In genomic region chr4:8248091-8248490, GRCh38 we compare ENCODE assay signal across 19 cellular contexts. TPM values are rescaled to one million over a fixed set of nuclear protein-coding genes. Genes with fewer than 3 reads are reported as not detected.
DNase-seq lines count a peak whose midpoint lies in the region; ATAC-seq and TF ChIP-seq lines count a peak whose summit lies in the region.
"Had no signal": no experiment of that assay in that cellular context is flagged by ENCODE, and none has a peak within 500 bp of the region (broad histone marks: within the 10 kb centered on the region; RNA-seq: fewer than 3 reads in every experiment).

No MANE protein-coding gene starts in this region.

- no peak for TF ChIP-seq CTCF in MCF 10A (IDR thresholded peaks at IDR 0.05; ENCODE audit: unreplicated experiment)
- no peak for TF ChIP-seq CTCF in mammary epithelial cell (conservative IDR thresholded peaks at IDR 0.05 in 1 of 2, IDR thresholded peaks at IDR 0.05 in 1 of 2; ENCODE audit: extremely low read depth in 1 of 2, insufficient read depth in 1 of 2, low read depth in 1 of 2, low read length in 2 of 2)
- no peak for TF ChIP-seq CTCF in epithelial cell of proximal tubule (conservative IDR thresholded peaks at IDR 0.05; ENCODE audit: low read depth, low read length)
- no peak for TF ChIP-seq CTCF in lower lobe of right lung (IDR thresholded peaks at IDR 0.05)
- TF ChIP-seq CTCF in suprapubic skin (IDR thresholded peaks at IDR 0.05), result no peak

- no peak overlapping the region for H3K9ac ChIP-seq in mammary epithelial cell (ENCODE audit: insufficient read depth, low read length)
- H3K9ac ChIP-seq: BLaER1 had no signal

- BruUV-seq in MCF 10A (replicated peaks; lab: Mats Ljungman, UMichigan), result no TSS peak
- no TSS peak for BruUV-seq in mammary epithelial cell (replicated peaks; lab: Mats Ljungman, UMichigan)

- H3K27me3 Mint-ChIP-seq in MCF 10A (ENCODE audit: insufficient read depth, unreplicated experiment), result no peaks in the 10 kb centered on the region
- no peaks in the 10 kb centered on the region for H3K27me3 Mint-ChIP-seq in activated naive CD8-positive, alpha-beta T cell treated with anti-CD3 and anti-CD28 coated beads, Interleukin-2, amount 50 U/mL, for 24 hours

- ATAC-seq in lower lobe of right lung, result peak; percentile 11 to 46
- ATAC-seq in activated naive CD8-positive, alpha-beta T cell treated with anti-CD3 and anti-CD28 coated beads, Interleukin-2, amount 50 U/mL, for 24 hours, result no peak

- H3K36me3 ChIP-seq in mammary epithelial cell (ENCODE audit: insufficient read depth, low read length) (no peaks in the 10 kb centered on the region), lower lobe of right lung (no peaks in the 10 kb centered on the region), suprapubic skin (no peaks in the 10 kb centered on the region)
- H3K36me3 ChIP-seq: BLaER1, thoracic aorta had no signal

- H3K9me3 Mint-ChIP-seq in MCF 10A (ENCODE audit: unreplicated experiment), result no peaks in the 10 kb centered on the region
- no peaks in the 10 kb centered on the region for H3K9me3 Mint-ChIP-seq in activated naive CD8-positive, alpha-beta T cell treated with anti-CD3 and anti-CD28 coated beads, Interleukin-2, amount 50 U/mL, for 24 hours
- H3K9me3 Mint-ChIP-seq: nephron progenitor cell had no signal

- no peak for TF ChIP-seq POLR2A in suprapubic skin (IDR thresholded peaks at IDR 0.05)

- no peaks in the 10 kb centered on the region for H3K27me3 ChIP-seq in mammary epithelial cell (ENCODE audit: insufficient read depth, low read length)
- no peaks in the 10 kb centered on the region for H3K27me3 ChIP-seq in lower lobe of right lung (ENCODE audit: low read depth)
- H3K27me3 ChIP-seq in suprapubic skin, result no peaks in the 10 kb centered on the region
- H3K27me3 ChIP-seq: BLaER1 had no signal

- no peak overlapping the region for H3K4me2 ChIP-seq in mammary epithelial cell (ENCODE audit: insufficient read depth, low read depth, low read length)
- H3K4me2 ChIP-seq: BLaER1 had no signal

- in situ Hi-C loops in mammary epithelial cell (cut with MboI; ENCODE audit: low sequenced_read_pairs in 2 of 2), result no loop called here

- no peak overlapping the region for H3K27ac ChIP-seq in mammary epithelial cell (ENCODE audit: insufficient read depth, low read depth, low read length)
- peak overlapping the region; percentile 83 for H3K27ac ChIP-seq in lower lobe of right lung
- H3K27ac ChIP-seq in suprapubic skin, result peak overlapping the region; percentile 87
- H3K27ac ChIP-seq: thoracic aorta had no signal

- DNase-seq in MCF 10A (ENCODE audit: unreplicated experiment) (peak; percentile 74), mammary epithelial cell (no peak), epithelial cell of proximal tubule (ENCODE audit: low read depth) (peak; percentile 26), lower lobe of right lung (no peak), suprapubic skin (ENCODE audit: low spot score in 2 of 2) (no peak), EL (no peak), NCI-H1417 (lab: John Stamatoyannopoulos, UW) (no peak)
- DNase-seq in activated naive CD8-positive, alpha-beta T cell treated with anti-CD3 and anti-CD28 coated beads, Interleukin-2, amount 50 U/mL, for 24 hours, result no peak
- DNase-seq: 8988T; activated effector memory CD4-positive, alpha-beta T cell treated with Interleukin-2 at 50 U/mL for 16 hours; NCI-H146; NCI-H226; nephron progenitor cell; RPMI8226; stimulated activated CD4-positive, alpha-beta T cell treated with anti-CD3 and anti-CD28 coated beads, Interleukin-12 subunit alpha, Interleukin-12 subunit beta, amount 100 ng/mL, for 4 hours had no signal

- no peaks in the 10 kb centered on the region for H3K79me2 ChIP-seq in mammary epithelial cell (ENCODE audit: insufficient read depth, low read length)

- H4K20me1 ChIP-seq in mammary epithelial cell (ENCODE audit: insufficient read depth, low read length), result no peaks in the 10 kb centered on the region
- H4K20me1 ChIP-seq: BLaER1 had no signal

- H2AFZ ChIP-seq in mammary epithelial cell (ENCODE audit: low read depth, low read length), result no peak overlapping the region

- 86% methylated on average over 7 of the region's 7 CpGs for WGBS in mammary epithelial cell (ENCODE audit: low coverage, missing lambda C conversion rate)
- 72% methylated on average over 7 of the region's 7 CpGs for WGBS in suprapubic skin

- no peak overlapping the region for H3K4me3 Mint-ChIP-seq in MCF 10A (ENCODE audit: unreplicated experiment)
- no peak overlapping the region for H3K4me3 Mint-ChIP-seq in activated naive CD8-positive, alpha-beta T cell treated with anti-CD3 and anti-CD28 coated beads, Interleukin-2, amount 50 U/mL, for 24 hours
- H3K4me3 Mint-ChIP-seq: nephron progenitor cell had no signal

- no peak for TF ChIP-seq EP300 in suprapubic skin (IDR thresholded peaks at IDR 0.05)

- CTCF ChIA-PET in MCF 10A (lab: Yijun Ruan, JAX), result interaction anchor here (1.0 kb wide), 1 partner anchor 197 kb away, joined by 3 read pairs; no protein-coding TSS in a partner anchor
- CTCF ChIA-PET in mammary epithelial cell (lab: Charles Lee; ENCODE audit: low non-redundant PET), result no interaction called here

- no peaks in the 10 kb centered on the region for H3K4me1 Mint-ChIP-seq in MCF 10A (ENCODE audit: insufficient read depth, unreplicated experiment)
- no peaks in the 10 kb centered on the region for H3K4me1 Mint-ChIP-seq in activated naive CD8-positive, alpha-beta T cell treated with anti-CD3 and anti-CD28 coated beads, Interleukin-2, amount 50 U/mL, for 24 hours

- H3K4me3 ChIP-seq in mammary epithelial cell (replicated peaks in 1 of 3; ENCODE audit: insufficient read depth in 1 of 3, low read depth in 2 of 3, low read length in 3 of 3) (no peak overlapping the region), epithelial cell of proximal tubule (ENCODE audit: low read depth, low read length) (no peak overlapping the region), lower lobe of right lung (no peak overlapping the region), suprapubic skin (no peak overlapping the region)
- H3K4me3 ChIP-seq: BLaER1, thoracic aorta had no signal

- POLR2A ChIA-PET in MCF 10A (lab: Yijun Ruan, JAX), result no interaction called here

- H3K9me3 ChIP-seq in mammary epithelial cell (replicated peaks; ENCODE audit: insufficient read depth, low read length), result no peaks in the 10 kb centered on the region
- no peaks in the 10 kb centered on the region for H3K9me3 ChIP-seq in lower lobe of right lung
- no peaks in the 10 kb centered on the region for H3K9me3 ChIP-seq in suprapubic skin
- H3K9me3 ChIP-seq: BLaER1, thoracic aorta had no signal

- H3K4me1 ChIP-seq in mammary epithelial cell (ENCODE audit: insufficient read depth, low read length) (no peaks in the 10 kb centered on the region), lower lobe of right lung (peaks cover 29% of the 10 kb centered on the region), suprapubic skin (peaks cover 14% of the 10 kb centered on the region)

- no peak overlapping the region for H3K27ac Mint-ChIP-seq in MCF 10A (ENCODE audit: low read depth, unreplicated experiment)
- no peak overlapping the region for H3K27ac Mint-ChIP-seq in activated naive CD8-positive, alpha-beta T cell treated with anti-CD3 and anti-CD28 coated beads, Interleukin-2, amount 50 U/mL, for 24 hours
- H3K27ac Mint-ChIP-seq: nephron progenitor cell, progenitor cell of endocrine pancreas had no signal

- intact Hi-C loops in MCF 10A (cut with micrococcal nuclease) (no loop called here), mammary epithelial cell (cut with micrococcal nuclease) (no loop called here), lower lobe of right lung (cut with DNase I) (no loop called here)

- dilution Hi-C loops in mammary epithelial cell (cut with HindIII; ENCODE audit: low sequenced_read_pairs), result no loop called here

- no peaks in the 10 kb centered on the region for H3K36me3 Mint-ChIP-seq in MCF 10A (ENCODE audit: insufficient read depth, unreplicated experiment)
- no peaks in the 10 kb centered on the region for H3K36me3 Mint-ChIP-seq in activated naive CD8-positive, alpha-beta T cell treated with anti-CD3 and anti-CD28 coated beads, Interleukin-2, amount 50 U/mL, for 24 hours (ENCODE audit: low read depth)

RNA-seq across cellular contexts. Expression of gene HTRA3, which starts 21.5 kb away (rescaled TPM):
- total RNA-seq in MCF 10A (2022) (not detected in 2 replicates), mammary epithelial cell (under 1 TPM in 1 of 2 donors, not detected in 1; 0.17 TPM), epithelial cell of proximal tubule (0.80 and 1.2 TPM in 2 replicates), lower lobe of right lung (15.5 TPM), suprapubic skin (10 to 100 TPM in 2 of 4 donors, 1 to 10 TPM in 2; 3.3 to 22.5 (median 10.3) TPM)
- polyA plus RNA-seq in mammary epithelial cell, result not detected
- polyA minus RNA-seq in mammary epithelial cell, result 2.5 TPM

RNA-seq across cellular contexts. Expression of gene SH3TC1, which starts 49.0 kb away (rescaled TPM):
- 20.4 and 28.8 TPM in 2 replicates for total RNA-seq in MCF 10A (2022)
- 100 to 1,000 TPM in 1 of 2 donors, 10 to 100 TPM in 1; 70.8 to 138 TPM for total RNA-seq in mammary epithelial cell
- polyA plus RNA-seq in mammary epithelial cell, result 37.7 TPM
- 62.5 TPM for polyA minus RNA-seq in mammary epithelial cell
- 6.2 and 8.6 TPM in 2 replicates for total RNA-seq in epithelial cell of proximal tubule
- 73.1 TPM for total RNA-seq in lower lobe of right lung
- 10 to 100 TPM in 2 of 4 donors, 1 to 10 TPM in 2; 6.3 to 15.1 (median 9.9) TPM for total RNA-seq in suprapubic skin
- total RNA-seq: G401 had no signal

Comparison
In these comparisons a context has a peak if more than half of its experiments do, and no peak if none do; other contexts are left out.
1. DNase-seq: peak in MCF 10A (single experiment) and epithelial cell of proximal tubule (single experiment); none in mammary epithelial cell (single experiment), lower lobe of right lung (single experiment), suprapubic skin (0 of 2), EL (single experiment), activated naive CD8-positive, alpha-beta T cell treated with anti-CD3 and anti-CD28 coated beads, Interleukin-2, amount 50 U/mL, for 24 hours (single experiment) and NCI-H1417 (0 of 3).